Comparison of ENCODE assay signal across 12 cellular contexts in the genomic region with DNA sequence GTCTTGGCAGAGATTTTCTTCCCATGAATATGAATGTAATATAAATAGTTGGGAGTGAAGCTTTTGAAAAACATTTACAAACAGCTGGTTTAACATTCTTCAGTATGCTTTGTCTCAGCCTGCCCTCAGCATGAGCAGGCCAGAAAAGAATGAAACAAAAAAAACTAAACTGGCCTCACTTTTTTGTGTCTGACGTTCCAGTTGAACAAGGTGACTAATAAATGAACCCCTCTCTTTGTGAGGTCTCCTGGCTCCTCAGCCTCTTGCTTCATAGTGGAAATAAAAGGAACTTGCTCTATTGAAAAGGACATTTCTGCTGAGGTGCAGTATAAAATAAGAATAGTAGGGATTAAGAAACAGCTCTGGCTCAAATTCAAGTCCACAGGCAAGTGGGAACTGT. TPM values are rescaled to one million over a fixed set of nuclear protein-coding genes. Genes with fewer than 3 reads are reported as not detected.
DNase-seq lines count a peak whose midpoint lies in the region; ATAC-seq and TF ChIP-seq lines count a peak whose summit lies in the region.
"Had no signal": no experiment of that assay in that cellular context is flagged by ENCODE, and none has a peak within 500 bp of the region (broad histone marks: within the 10 kb centered on the region; RNA-seq: fewer than 3 reads in every experiment).

No MANE protein-coding gene starts in this region.

- peak overlapping the region; percentile 32 for H3K27ac Mint-ChIP-seq in MCF 10A (ENCODE audit: low read depth, unreplicated experiment)
- H3K27ac Mint-ChIP-seq in activated CD8-positive, alpha-beta memory T cell treated with anti-CD3 and anti-CD28 coated beads, Interleukin-2, amount 10 ng/mL, durations not matched to agents 7 days and 5 days = no peak overlapping the region
- H3K27ac Mint-ChIP-seq in activated CD4-positive, alpha-beta T cell treated with anti-CD3 and anti-CD28 coated beads, Interleukin-2, amount 10 ng/mL, durations not matched to agents 24 days and 14 days = no peak overlapping the region
- H3K27ac Mint-ChIP-seq: natural killer cell; T-helper 2 cell treated with Interferon-gamma antibody and Interleukin-4, amounts not matched to agents 5 μg/mL and 100 μg/mL, for 36 hours had no signal

- ATAC-seq in right cardiac atrium = peak in 1 of 2 donors; percentile 40
- no peak for ATAC-seq in GM19351 (IDR thresholded peaks at IDR 0.05; ENCODE audit: unreplicated experiment)
- ATAC-seq in activated CD8-positive, alpha-beta memory T cell treated with anti-CD3 and anti-CD28 coated beads, Interleukin-2, amount 10 ng/mL, durations not matched to agents 7 days and 5 days = no peak
- ATAC-seq: natural killer cell had no signal

- 3% methylated on average over 1 of the region's 1 CpG for WGBS in right cardiac atrium

- H3K9me3 Mint-ChIP-seq in MCF 10A (ENCODE audit: unreplicated experiment) = no peaks in the 10 kb centered on the region
- no peaks in the 10 kb centered on the region for H3K9me3 Mint-ChIP-seq in activated CD8-positive, alpha-beta memory T cell treated with anti-CD3 and anti-CD28 coated beads, Interleukin-2, amount 10 ng/mL, durations not matched to agents 7 days and 5 days (ENCODE audit: low read depth)
- H3K9me3 Mint-ChIP-seq in activated CD4-positive, alpha-beta T cell treated with anti-CD3 and anti-CD28 coated beads, Interleukin-2, amount 10 ng/mL, durations not matched to agents 24 days and 14 days = no peaks in the 10 kb centered on the region
- H3K9me3 Mint-ChIP-seq: natural killer cell; T-helper 2 cell treated with Interferon-gamma antibody and Interleukin-4, amounts not matched to agents 5 μg/mL and 100 μg/mL, for 36 hours had no signal

- H3K4me1 ChIP-seq in right cardiac atrium (ENCODE audit: control insufficient read depth, insufficient read depth, low read length) (peaks cover 9% of the 10 kb centered on the region), tibial artery (peaks cover 0 to 52% (median 7%) of the 10 kb centered on the region in 4 donors)

- no peaks in the 10 kb centered on the region for H3K36me3 ChIP-seq in tibial artery

- H3K4me3 ChIP-seq in right cardiac atrium (ENCODE audit: low read length) (no peak overlapping the region), tibial artery (no peak overlapping the region)

- H3K27me3 ChIP-seq in right cardiac atrium (ENCODE audit: control insufficient read depth, insufficient read depth) (no peaks in the 10 kb centered on the region), tibial artery (no peaks in the 10 kb centered on the region)

- DNase-seq in NOMO-1 treated with DMSO at 0.1 percent for 48 hours (lab: John Stamatoyannopoulos, UW; ENCODE audit: unreplicated experiment) = peak; percentile 23
- no peak for DNase-seq in NOMO-1 (lab: John Stamatoyannopoulos, UW; ENCODE audit: unreplicated experiment in 2 of 2)
- DNase-seq in MCF 10A (ENCODE audit: unreplicated experiment) = peak; percentile 81
- no peak for DNase-seq in right cardiac atrium
- DNase-seq in tibial artery = no peak
- no peak for DNase-seq in activated CD8-positive, alpha-beta memory T cell treated with anti-CD3 and anti-CD28 coated beads, Interleukin-2, amount 10 ng/mL, durations not matched to agents 7 days and 5 days
- DNase-seq in activated CD4-positive, alpha-beta T cell treated with anti-CD3 and anti-CD28 coated beads, Interleukin-2, amount 10 ng/mL, durations not matched to agents 24 days and 14 days = no peak
- DNase-seq: activated effector memory CD4-positive, alpha-beta T cell treated with anti-CD3 and anti-CD28 coated beads, Interleukin-2, amount 50 U/mL, for 16 hours; natural killer cell; NCI-H510A had no signal

- CTCF ChIA-PET in MCF 10A (lab: Yijun Ruan, JAX) = no interaction called here
- CTCF ChIA-PET in activated CD8-positive, alpha-beta memory T cell treated with anti-CD3 and anti-CD28 coated beads, Interleukin-2, amount 10 ng/mL, durations not matched to agents 7 days and 5 days (lab: Charles Lee) = no interaction called here

- peak overlapping the region; percentile 37 for H3K27ac ChIP-seq in right cardiac atrium (ENCODE audit: low read length)
- peak overlapping the region; percentile 41 to 64 for H3K27ac ChIP-seq in tibial artery

- BruUV-seq in MCF 10A (replicated peaks; lab: Mats Ljungman, UMichigan) = no TSS peak

- TF ChIP-seq CTCF in MCF 10A (IDR thresholded peaks at IDR 0.05; ENCODE audit: unreplicated experiment) (no peak), tibial artery (IDR thresholded peaks at IDR 0.05) (no peak)

- peaks cover 31% of the 10 kb centered on the region for H3K27me3 Mint-ChIP-seq in MCF 10A (ENCODE audit: insufficient read depth, unreplicated experiment)
- H3K27me3 Mint-ChIP-seq in activated CD8-positive, alpha-beta memory T cell treated with anti-CD3 and anti-CD28 coated beads, Interleukin-2, amount 10 ng/mL, durations not matched to agents 7 days and 5 days = no peaks in the 10 kb centered on the region
- H3K27me3 Mint-ChIP-seq in activated CD4-positive, alpha-beta T cell treated with anti-CD3 and anti-CD28 coated beads, Interleukin-2, amount 10 ng/mL, durations not matched to agents 24 days and 14 days = no peaks in the 10 kb centered on the region

- POLR2A ChIA-PET in MCF 10A (lab: Yijun Ruan, JAX) = interaction anchor here (0.9 to 1.6 kb wide), 5 partner anchors 10 to 38 kb away, joined by 4 to 8 read pairs (median 5); a partner anchor contains a TSS

- H3K4me3 Mint-ChIP-seq in MCF 10A (ENCODE audit: unreplicated experiment) = peak overlapping the region; percentile 14
- H3K4me3 Mint-ChIP-seq in activated CD8-positive, alpha-beta memory T cell treated with anti-CD3 and anti-CD28 coated beads, Interleukin-2, amount 10 ng/mL, durations not matched to agents 7 days and 5 days = no peak overlapping the region
- H3K4me3 Mint-ChIP-seq in activated CD4-positive, alpha-beta T cell treated with anti-CD3 and anti-CD28 coated beads, Interleukin-2, amount 10 ng/mL, durations not matched to agents 24 days and 14 days = no peak overlapping the region
- H3K4me3 Mint-ChIP-seq: natural killer cell; T-helper 2 cell treated with Interferon-gamma antibody and Interleukin-4, amounts not matched to agents 5 μg/mL and 100 μg/mL, for 36 hours had no signal

- intact Hi-C loops in MCF 10A (cut with micrococcal nuclease) (loop anchor here (10.0 kb wide), 1 partner anchor 138 kb away; no protein-coding TSS in a partner anchor), right cardiac atrium (cut with DNase I) (no loop called here), tibial artery (cut with DNase I; ENCODE audit: low total_unique reads) (no loop called here)
- intact Hi-C loops in activated CD4-positive, alpha-beta T cell treated with anti-CD3 and anti-CD28 coated beads, Interleukin-2, amount 10 ng/mL, durations not matched to agents 24 days and 14 days (cut with micrococcal nuclease) = no loop called here

- peaks cover 9% of the 10 kb centered on the region for H3K4me1 Mint-ChIP-seq in MCF 10A (ENCODE audit: insufficient read depth, unreplicated experiment)
- H3K4me1 Mint-ChIP-seq in activated CD8-positive, alpha-beta memory T cell treated with anti-CD3 and anti-CD28 coated beads, Interleukin-2, amount 10 ng/mL, durations not matched to agents 7 days and 5 days = peaks cover 18% of the 10 kb centered on the region
- peaks cover 17% of the 10 kb centered on the region for H3K4me1 Mint-ChIP-seq in activated CD4-positive, alpha-beta T cell treated with anti-CD3 and anti-CD28 coated beads, Interleukin-2, amount 10 ng/mL, durations not matched to agents 24 days and 14 days

- H3K36me3 Mint-ChIP-seq in MCF 10A (ENCODE audit: insufficient read depth, unreplicated experiment) = no peaks in the 10 kb centered on the region
- peaks cover 12% of the 10 kb centered on the region for H3K36me3 Mint-ChIP-seq in activated CD8-positive, alpha-beta memory T cell treated with anti-CD3 and anti-CD28 coated beads, Interleukin-2, amount 10 ng/mL, durations not matched to agents 7 days and 5 days
- peaks cover 17% of the 10 kb centered on the region for H3K36me3 Mint-ChIP-seq in activated CD4-positive, alpha-beta T cell treated with anti-CD3 and anti-CD28 coated beads, Interleukin-2, amount 10 ng/mL, durations not matched to agents 24 days and 14 days (ENCODE audit: low read depth)
- H3K36me3 Mint-ChIP-seq: natural killer cell had no signal

- H3K9me3 ChIP-seq in right cardiac atrium (ENCODE audit: control insufficient read depth, low read length) (no peaks in the 10 kb centered on the region), tibial artery (no peaks in the 10 kb centered on the region)

RNA-seq across cellular contexts. Expression of a gene that starts 9.4 kb away (rescaled TPM):
- total RNA-seq in MCF 10A (2022) (1.2 and 1.6 TPM in 2 replicates), right cardiac atrium (10 to 100 TPM; 12.8 to 41.5 (median 16.2) TPM)
- polyA plus RNA-seq in right cardiac atrium = 10.6 TPM
- total RNA-seq in activated CD8-positive, alpha-beta memory T cell treated with anti-CD3 and anti-CD28 coated beads, Interleukin-2, amount 10 ng/mL, durations not matched to agents 7 days and 5 days = 1 to 10 TPM; 4.6 to 5.9 TPM
- total RNA-seq in activated CD4-positive, alpha-beta T cell treated with anti-CD3 and anti-CD28 coated beads, Interleukin-2, amount 10 ng/mL, durations not matched to agents 24 days and 14 days = 6.5 and 6.9 TPM in 2 replicates

RNA-seq across cellular contexts. Expression of a gene that starts 37.7 kb away (rescaled TPM):
- total RNA-seq in MCF 10A (2022) = 7.2 and 9.7 TPM in 2 replicates
- total RNA-seq in right cardiac atrium = 1 to 10 TPM; 2.7 to 3.2 (median 3.0) TPM
- 1.4 TPM for polyA plus RNA-seq in right cardiac atrium
- total RNA-seq in activated CD8-positive, alpha-beta memory T cell treated with anti-CD3 and anti-CD28 coated beads, Interleukin-2, amount 10 ng/mL, durations not matched to agents 7 days and 5 days = 1 to 10 TPM; 2.8 to 6.5 TPM
- 2.1 and 2.6 TPM in 2 replicates for total RNA-seq in activated CD4-positive, alpha-beta T cell treated with anti-CD3 and anti-CD28 coated beads, Interleukin-2, amount 10 ng/mL, durations not matched to agents 24 days and 14 days

Comparison
In these comparisons a context has a peak if more than half of its experiments do, and no peak if none do; other contexts are left out.
1. DNase-seq: peak in NOMO-1 treated with DMSO at 0.1 percent for 48 hours (single experiment) and MCF 10A (single experiment); none in NOMO-1 (0 of 2), right cardiac atrium (0 of 3), tibial artery (0 of 2), activated CD8-positive, alpha-beta memory T cell treated with anti-CD3 and anti-CD28 coated beads, Interleukin-2, amount 10 ng/mL, durations not matched to agents 7 days and 5 days (single experiment) and activated CD4-positive, alpha-beta T cell treated with anti-CD3 and anti-CD28 coated beads, Interleukin-2, amount 10 ng/mL, durations not matched to agents 24 days and 14 days (single experiment).